19 cellular contexts compared by ENCODE assay signal in the genomic region with DNA sequence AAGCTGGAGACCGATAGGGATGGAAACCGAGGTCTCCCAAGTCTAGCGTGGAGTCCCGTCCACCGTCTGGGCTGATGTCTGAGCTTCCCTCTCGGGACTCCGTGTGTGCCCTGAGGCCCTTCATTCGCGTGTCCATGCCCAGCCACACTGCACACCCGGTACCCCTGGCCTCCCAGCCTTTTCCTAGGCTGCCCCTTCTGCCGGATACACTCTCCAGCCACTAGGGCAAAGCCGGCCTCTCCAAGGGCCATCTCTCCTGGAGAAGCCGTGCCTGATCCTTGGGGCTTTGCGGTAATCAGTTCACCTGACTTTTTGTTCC. TPM values are rescaled to one million over a fixed set of nuclear protein-coding genes. Genes with fewer than 3 reads are reported as not detected.
DNase-seq lines count a peak whose midpoint lies in the region; ATAC-seq and TF ChIP-seq lines count a peak whose summit lies in the region.
"Had no signal": no experiment of that assay in that cellular context is flagged by ENCODE, and none has a peak within 500 bp of the region (broad histone marks: within the 10 kb centered on the region; RNA-seq: fewer than 3 reads in every experiment).

No MANE protein-coding gene starts in this region.

- TF ChIP-seq CTCF in GM23338 (conservative IDR thresholded peaks at IDR 0.05; ENCODE audit: low read depth in 2 of 2) (peak in 1 of 2 experiments; percentile 33; a peak in 1 of 4 replicates), brain (conservative IDR thresholded peaks at IDR 0.05) (peak in 1 of 2 experiments; percentile 12), progenitor cell of endocrine pancreas (IDR thresholded peaks at IDR 0.05; ENCODE audit: unreplicated experiment) (peak; percentile 29)

- H3F3A ChIP-seq in GM23338 (replicated peaks; ENCODE audit: low read depth) = peaks cover 16% of the 10 kb centered on the region

- CTCF ChIA-PET in CD8-positive, alpha-beta memory T cell (lab: Charles Lee) = no interaction called here

- H3K27ac ChIP-seq in GM23338 (ENCODE audit: low read depth) (peak overlapping the region; percentile 99), iPS-20b (ENCODE audit: low read length) (peak overlapping the region; percentile 99)
- H3K27ac ChIP-seq in CD8-positive, alpha-beta memory T cell (ENCODE audit: low read depth, low read length) = no peak overlapping the region

- no peaks in the 10 kb centered on the region; the same call in 1 of the 2 replicates for H3K36me3 ChIP-seq in GM23338 (ENCODE audit: insufficient read depth)
- no peaks in the 10 kb centered on the region for H3K36me3 ChIP-seq in iPS-20b (ENCODE audit: insufficient read depth, low read depth, low read length)
- H3K36me3 ChIP-seq in CD8-positive, alpha-beta memory T cell (ENCODE audit: insufficient read depth, low read length) = no peaks in the 10 kb centered on the region

- peaks cover 12% of the 10 kb centered on the region; the same call in 1 of the 2 replicates for H3K9me2 ChIP-seq in GM23338 (ENCODE audit: insufficient read depth)

- H3K36me3 Mint-ChIP-seq in GM23338 (ENCODE audit: low read depth) (no peaks in the 10 kb centered on the region), brain (no peaks in the 10 kb centered on the region), progenitor cell of endocrine pancreas (ENCODE audit: insufficient read depth) (no peaks in the 10 kb centered on the region)
- no peaks in the 10 kb centered on the region for H3K36me3 Mint-ChIP-seq in stimulated activated memory B cell treated with anti-CD40 and anti-IgM and Interleukin-4, amounts not matched to agents 10 μg/mL and 1 μg/mL and 100 μg/mL, for 72 hours
- H3K36me3 Mint-ChIP-seq in CD8-positive, alpha-beta memory T cell = no peaks in the 10 kb centered on the region

- POLR2A ChIA-PET in CD8-positive, alpha-beta memory T cell (lab: Charles Lee) = no interaction called here

- H3K4me3 Mint-ChIP-seq in GM23338 (peak overlapping the region; percentile 50), brain (peak overlapping the region in 2 of 5 experiments; percentile 51 to 60), progenitor cell of endocrine pancreas (ENCODE audit: low read depth) (peak overlapping the region; percentile 29)
- no peak overlapping the region for H3K4me3 Mint-ChIP-seq in stimulated activated memory B cell treated with anti-CD40 and anti-IgM and Interleukin-4, amounts not matched to agents 10 μg/mL and 1 μg/mL and 100 μg/mL, for 72 hours
- no peak overlapping the region for H3K4me3 Mint-ChIP-seq in CD8-positive, alpha-beta memory T cell

- no peak overlapping the region for H2AFZ ChIP-seq in GM23338

- H3K79me2 ChIP-seq in GM23338 (replicated peaks; ENCODE audit: insufficient read depth) = no peaks in the 10 kb centered on the region

- DNase-seq in GM23338 (ENCODE audit: low spot score) (no peak), progenitor cell of endocrine pancreas (ENCODE audit: low spot score, unreplicated experiment) (no peak)
- DNase-seq in CD8-positive, alpha-beta memory T cell = no peak
- DNase-seq: activated CD4-positive, alpha-beta T cell treated with anti-CD3 and anti-CD28 coated beads, Interleukin-2, amount 50 U/mL, for 48 hours; activated naive CD4-positive, alpha-beta T cell; activated T-cell treated with anti-CD3 and anti-CD28 coated beads for 4 hours; C1 segment of cervical spinal cord; IMR-90; left ventricle myocardium superior; MM.1S; NCI-H1930; NK-92 treated with Interleukin-12 subunit alpha and Interleukin-12 subunit beta, amount 100 ng/mL, for 24 hours; stimulated activated CD4-positive, alpha-beta T cell treated with anti-CD3 and anti-CD28 coated beads, Interleukin-12 subunit alpha, Interleukin-12 subunit beta, amount 100 ng/mL, for 4 hours; SW 1271 had no signal

- H3K4me2 ChIP-seq in GM23338 = peak overlapping the region; percentile 69

- H3K27me3 Mint-ChIP-seq in GM23338 (ENCODE audit: insufficient read depth, low read depth, poor library complexity) = peaks cover 20% of the 10 kb centered on the region
- H3K27me3 Mint-ChIP-seq in brain = no peaks in the 10 kb centered on the region
- H3K27me3 Mint-ChIP-seq in progenitor cell of endocrine pancreas = peaks cover 26% of the 10 kb centered on the region
- H3K27me3 Mint-ChIP-seq in stimulated activated memory B cell treated with anti-CD40 and anti-IgM and Interleukin-4, amounts not matched to agents 10 μg/mL and 1 μg/mL and 100 μg/mL, for 72 hours = peaks cover 20% of the 10 kb centered on the region
- peaks cover 5 to 22% of the 10 kb centered on the region in 2 donors for H3K27me3 Mint-ChIP-seq in CD8-positive, alpha-beta memory T cell

- H3K4me1 Mint-ChIP-seq in GM23338 (peaks cover 51% of the 10 kb centered on the region), brain (peaks cover 34% of the 10 kb centered on the region), progenitor cell of endocrine pancreas (ENCODE audit: low read depth) (peaks cover 23% of the 10 kb centered on the region)
- no peaks in the 10 kb centered on the region for H3K4me1 Mint-ChIP-seq in stimulated activated memory B cell treated with anti-CD40 and anti-IgM and Interleukin-4, amounts not matched to agents 10 μg/mL and 1 μg/mL and 100 μg/mL, for 72 hours
- H3K4me1 Mint-ChIP-seq in CD8-positive, alpha-beta memory T cell = no peaks in the 10 kb centered on the region

- H3K4me3 ChIP-seq in GM23338 = peak overlapping the region; percentile 31
- peak overlapping the region; percentile 48; the same call in 1 of the 2 replicates for H3K4me3 ChIP-seq in iPS-20b (ENCODE audit: low read length)
- H3K4me3 ChIP-seq in CD8-positive, alpha-beta memory T cell (ENCODE audit: low read length) = no peak overlapping the region

- peaks cover 47% of the 10 kb centered on the region for H3K4me1 ChIP-seq in GM23338 (ENCODE audit: insufficient read depth)
- peaks cover 29% of the 10 kb centered on the region for H3K4me1 ChIP-seq in iPS-20b (ENCODE audit: insufficient read depth, low read length)
- H3K4me1 ChIP-seq in CD8-positive, alpha-beta memory T cell (ENCODE audit: insufficient read depth, low read length) = no peaks in the 10 kb centered on the region

- peak overlapping the region; percentile 76 for H3K9ac ChIP-seq in iPS-20b (ENCODE audit: low read depth, low read length)

- no peaks in the 10 kb centered on the region for H3K9me3 ChIP-seq in iPS-20b (ENCODE audit: insufficient read depth, low read depth, low read length)
- no peaks in the 10 kb centered on the region for H3K9me3 ChIP-seq in CD8-positive, alpha-beta memory T cell (ENCODE audit: low read length)

- H3K27ac Mint-ChIP-seq in GM23338 (peak overlapping the region; percentile 98), brain (peak overlapping the region in 3 of 5 experiments; percentile 29 to 97 (median 88)), progenitor cell of endocrine pancreas (peak overlapping the region; percentile 92)
- no peak overlapping the region for H3K27ac Mint-ChIP-seq in stimulated activated memory B cell treated with anti-CD40 and anti-IgM and Interleukin-4, amounts not matched to agents 10 μg/mL and 1 μg/mL and 100 μg/mL, for 72 hours
- H3K27ac Mint-ChIP-seq in CD8-positive, alpha-beta memory T cell = no peak overlapping the region

- H3K9me3 Mint-ChIP-seq in GM23338 (no peaks in the 10 kb centered on the region; the same call in 2 of the 3 replicates), brain (no peaks in the 10 kb centered on the region), progenitor cell of endocrine pancreas (ENCODE audit: low read depth) (no peaks in the 10 kb centered on the region)
- no peaks in the 10 kb centered on the region for H3K9me3 Mint-ChIP-seq in stimulated activated memory B cell treated with anti-CD40 and anti-IgM and Interleukin-4, amounts not matched to agents 10 μg/mL and 1 μg/mL and 100 μg/mL, for 72 hours
- no peaks in the 10 kb centered on the region for H3K9me3 Mint-ChIP-seq in CD8-positive, alpha-beta memory T cell

- H4K20me1 ChIP-seq in GM23338 (replicated peaks; ENCODE audit: insufficient read depth) = no peaks in the 10 kb centered on the region

- H3K27me3 ChIP-seq in GM23338 (ENCODE audit: insufficient read depth) (no peaks in the 10 kb centered on the region), iPS-20b (ENCODE audit: insufficient read depth, low read length) (no peaks in the 10 kb centered on the region)
- H3K27me3 ChIP-seq in CD8-positive, alpha-beta memory T cell (ENCODE audit: insufficient read depth, low read length, poor library complexity, severe bottlenecking) = no peaks in the 10 kb centered on the region

- peak; percentile 25 for ATAC-seq in GM23338
- no peak for ATAC-seq in stimulated activated memory B cell treated with anti-CD40 and anti-IgM and Interleukin-4, amounts not matched to agents 10 μg/mL and 1 μg/mL and 100 μg/mL, for 72 hours
- no peak for ATAC-seq in GM21360 (IDR thresholded peaks at IDR 0.05; ENCODE audit: unreplicated experiment)
- ATAC-seq in GM18868 (IDR thresholded peaks at IDR 0.05; ENCODE audit: unreplicated experiment) = no peak
- ATAC-seq: left ventricle myocardium superior had no signal

TF ChIP-seq in GM23338, 12 proteins besides CTCF, POLR2A, EP300 and RAD21 (continues in another document):
- TF ChIP-seq ZNF331 (CRISPR knock-in tag; IDR thresholded peaks at IDR 0.05; ENCODE audit: low read depth) = no peak

RNA-seq across cellular contexts. Expression of a gene that starts 49.4 kb away (rescaled TPM):
- 305 and 479 TPM in 2 replicates for total RNA-seq in GM23338 (2014; rRNA removed; shearing (Covaris generic))
- polyA plus RNA-seq in GM23338 (2016; fragmentation: Nextera tagmentation; extraction: Ambion mirVana) (63.9 and 66.1 TPM in 2 replicates), brain (ENCODE audit: insufficient read depth, low read depth, low replicate concordance) (127 TPM)
- 49.7 and 54.7 TPM in 2 replicates for total RNA-seq in progenitor cell of endocrine pancreas
- total RNA-seq in CD8-positive, alpha-beta memory T cell = 100 to 1,000 TPM; 103 to 108 TPM
- polyA plus RNA-seq in CD8-positive, alpha-beta memory T cell = 42.6 TPM

Comparison
In these comparisons a context has a peak if more than half of its experiments do, and no peak if none do; other contexts are left out.
1. H3K27ac Mint-ChIP-seq: peak in GM23338 (single experiment), brain (3 of 5) and progenitor cell of endocrine pancreas (single experiment); none in stimulated activated memory B cell treated with anti-CD40 and anti-IgM and Interleukin-4, amounts not matched to agents 10 μg/mL and 1 μg/mL and 100 μg/mL, for 72 hours (single experiment) and CD8-positive, alpha-beta memory T cell (0 of 8).
2. H3K4me3 Mint-ChIP-seq: peak in GM23338 (single experiment) and progenitor cell of endocrine pancreas (single experiment); none in stimulated activated memory B cell treated with anti-CD40 and anti-IgM and Interleukin-4, amounts not matched to agents 10 μg/mL and 1 μg/mL and 100 μg/mL, for 72 hours (single experiment) and CD8-positive, alpha-beta memory T cell (0 of 7).